In genomic region chr7:7654964-7655363, GRCh38 we compare ENCODE assay signal across 21 cellular contexts.
"Had no signal": no experiment of that assay in that cellular context is flagged by ENCODE, and none has a peak within 500 bp of the region (broad histone marks: within the 10 kb centered on the region; RNA-seq: fewer than 3 reads in every experiment).

No MANE protein-coding gene starts in this region.

- H3K27me3 ChIP-seq: body of pancreas, foreskin keratinocyte, neutrophil, testis, transverse colon had no signal

- DNase-seq: activated CD4-positive, alpha-beta T cell treated with anti-CD3 and anti-CD28 coated beads for 4 hours; activated CD4-positive, alpha-beta T cell treated with anti-CD3 and anti-CD28 coated beads, Interleukin-2, amount 50 U/mL, for 4 hours; activated naive CD4-positive, alpha-beta T cell; activated T-cell treated with anti-CD3 and anti-CD28 coated beads for 4 hours; activated T-cell treated with anti-CD3 and anti-CD28 coated beads, Interleukin-2, amount 50 U/mL, for 72 hours; aorta; body of pancreas; foreskin keratinocyte; naive B cell; nephron progenitor cell; retina; stimulated activated CD4-positive, alpha-beta T cell treated with anti-CD3 and anti-CD28 coated beads, Interleukin-2, amount 100 ng/mL, for 48 hours; stimulated activated naive CD4-positive, alpha-beta T cell treated with Interleukin-2 at 50 U/mL for 16 hours; T-helper 1 cell; testis; transverse colon had no signal

- H3K36me3 ChIP-seq: neutrophil, transverse colon had no signal

- H3K27ac ChIP-seq: body of pancreas, coronary artery, foreskin keratinocyte, neutrophil, testis, transverse colon, VCaP had no signal

- H3K4me1 ChIP-seq: foreskin keratinocyte, testis had no signal

- ATAC-seq: activated naive CD4-positive, alpha-beta T cell treated with anti-CD3 and anti-CD28 coated beads, Interleukin-2, amount 50 U/mL, for 72 hours; activated T-cell treated with anti-CD3 and anti-CD28 coated beads, Interleukin-2, amount 50 U/mL, for 72 hours; body of pancreas; esophagus mucosa; foreskin keratinocyte had no signal

- H3K4me3 ChIP-seq: body of pancreas, coronary artery, testis, transverse colon had no signal

- H3K9me3 ChIP-seq: body of pancreas, neutrophil, testis, transverse colon had no signal
